In genomic region chr14:53929871-53930685, GRCh38 we compare ENCODE assay signal across 1 cellular context.
TF ChIP-seq lines count a peak whose summit lies in the region.

No MANE protein-coding gene starts in this region.

TF ChIP-seq in GM23338, 12 proteins besides CTCF, POLR2A, EP300 and RAD21 (continued from another document):
- TF ChIP-seq ZNF462 (CRISPR knock-in tag; IDR thresholded peaks at IDR 0.05) (no peak), STAT1 (IDR thresholded peaks at IDR 0.05; ENCODE audit: unreplicated experiment) (no peak), REST (IDR thresholded peaks at IDR 0.05; ENCODE audit: unreplicated experiment) (no peak), POLR2AphosphoS5 (IDR thresholded peaks at IDR 0.05; ENCODE audit: low read depth) (no peak), JUNB (IDR thresholded peaks at IDR 0.05; ENCODE audit: unreplicated experiment) (no peak), ZNF114 (CRISPR knock-in tag; IDR thresholded peaks at IDR 0.05) (no peak)
TF ChIP-seq in GM23338: peak in this region for 0.
